1 cellular context compared by ENCODE assay signal in the genomic region with DNA sequence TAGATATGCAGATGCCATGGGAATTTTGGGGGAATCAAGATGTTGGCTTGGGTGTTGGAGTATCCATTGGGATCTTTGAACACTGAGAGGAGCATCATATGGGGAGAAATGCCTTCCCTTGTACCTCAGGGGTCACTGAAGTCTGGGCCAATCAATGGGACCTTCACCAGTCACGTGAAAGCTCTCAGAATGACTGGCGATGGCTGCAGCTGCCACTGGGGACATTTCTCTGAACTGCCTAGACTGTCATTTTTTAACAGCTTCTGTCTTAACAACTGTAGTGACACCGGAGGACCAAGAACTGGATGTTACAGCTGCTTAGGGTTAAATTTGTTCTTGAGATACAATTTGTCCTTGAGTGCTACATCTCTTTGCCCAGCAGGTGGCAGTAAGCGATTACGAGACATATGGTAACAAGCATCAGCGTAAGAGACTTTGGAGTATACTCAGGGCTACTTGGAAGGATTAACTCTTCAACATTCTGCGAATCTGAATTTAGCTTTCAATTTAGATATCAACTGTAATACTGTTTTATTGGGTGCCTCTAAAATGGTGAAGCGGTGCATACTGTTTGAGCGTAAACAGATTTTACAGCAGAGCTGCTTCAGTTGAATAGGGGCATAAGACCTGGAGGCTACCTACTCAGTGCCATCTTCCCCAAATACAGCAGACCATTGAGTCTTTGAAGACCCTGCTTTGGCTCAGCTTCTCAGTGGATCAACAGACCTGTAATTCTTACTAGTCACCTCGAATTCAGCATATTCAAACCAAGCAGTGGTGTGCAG.
A peak's percentile ranks its signal among the peaks of the same experiment; 100 is the strongest.
TF ChIP-seq lines count a peak whose summit lies in the region.

No MANE protein-coding gene starts in this region.

TF ChIP-seq in WTC11, 78 proteins besides CTCF, POLR2A, EP300 and RAD21 (continued from another document):
- no peak for TF ChIP-seq IRF1 (CRISPR knock-in tag; IDR thresholded peaks at IDR 0.05)
- TF ChIP-seq, protein P1, sequence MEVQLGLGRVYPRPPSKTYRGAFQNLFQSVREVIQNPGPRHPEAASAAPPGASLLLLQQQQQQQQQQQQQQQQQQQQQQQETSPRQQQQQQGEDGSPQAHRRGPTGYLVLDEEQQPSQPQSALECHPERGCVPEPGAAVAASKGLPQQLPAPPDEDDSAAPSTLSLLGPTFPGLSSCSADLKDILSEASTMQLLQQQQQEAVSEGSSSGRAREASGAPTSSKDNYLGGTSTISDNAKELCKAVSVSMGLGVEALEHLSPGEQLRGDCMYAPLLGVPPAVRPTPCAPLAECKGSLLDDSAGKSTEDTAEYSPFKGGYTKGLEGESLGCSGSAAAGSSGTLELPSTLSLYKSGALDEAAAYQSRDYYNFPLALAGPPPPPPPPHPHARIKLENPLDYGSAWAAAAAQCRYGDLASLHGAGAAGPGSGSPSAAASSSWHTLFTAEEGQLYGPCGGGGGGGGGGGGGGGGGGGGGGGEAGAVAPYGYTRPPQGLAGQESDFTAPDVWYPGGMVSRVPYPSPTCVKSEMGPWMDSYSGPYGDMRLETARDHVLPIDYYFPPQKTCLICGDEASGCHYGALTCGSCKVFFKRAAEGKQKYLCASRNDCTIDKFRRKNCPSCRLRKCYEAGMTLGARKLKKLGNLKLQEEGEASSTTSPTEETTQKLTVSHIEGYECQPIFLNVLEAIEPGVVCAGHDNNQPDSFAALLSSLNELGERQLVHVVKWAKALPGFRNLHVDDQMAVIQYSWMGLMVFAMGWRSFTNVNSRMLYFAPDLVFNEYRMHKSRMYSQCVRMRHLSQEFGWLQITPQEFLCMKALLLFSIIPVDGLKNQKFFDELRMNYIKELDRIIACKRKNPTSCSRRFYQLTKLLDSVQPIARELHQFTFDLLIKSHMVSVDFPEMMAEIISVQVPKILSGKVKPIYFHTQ (CRISPR knock-in tag; IDR thresholded peaks at IDR 0.05), result peak; percentile 91
- TF ChIP-seq NFATC4 (CRISPR knock-in tag; IDR thresholded peaks at IDR 0.05), result peak; percentile 48; the same call in 1 of the 2 replicates
- TF ChIP-seq ZBTB21 (CRISPR knock-in tag; IDR thresholded peaks at IDR 0.05; ENCODE audit: borderline replicate concordance), result no peak
- TF ChIP-seq ZNF263 (CRISPR knock-in tag; IDR thresholded peaks at IDR 0.05; ENCODE audit: low read depth), result no peak
- no peak for TF ChIP-seq GRHL2 (CRISPR knock-in tag; IDR thresholded peaks at IDR 0.05; ENCODE audit: insufficient replicate concordance, severe bottlenecking)
- TF ChIP-seq E2F4 (CRISPR knock-in tag; IDR thresholded peaks at IDR 0.05; ENCODE audit: borderline replicate concordance, low read depth), result no peak
- no peak for TF ChIP-seq ZBTB43 (CRISPR knock-in tag; IDR thresholded peaks at IDR 0.05)
- TF ChIP-seq PRDM15 (CRISPR knock-in tag; IDR thresholded peaks at IDR 0.05), result no peak
- no peak for TF ChIP-seq FOXP1 (CRISPR knock-in tag; IDR thresholded peaks at IDR 0.05; ENCODE audit: borderline replicate concordance)
- peak; percentile 72; the same call in 1 of the 2 replicates for TF ChIP-seq PRRX2 (CRISPR knock-in tag; IDR thresholded peaks at IDR 0.05)
- TF ChIP-seq SOX15 (CRISPR knock-in tag; IDR thresholded peaks at IDR 0.05), result no peak
- TF ChIP-seq ZNF121 (CRISPR knock-in tag; IDR thresholded peaks at IDR 0.05), result no peak
- TF ChIP-seq HMGXB4 (CRISPR knock-in tag; IDR thresholded peaks at IDR 0.05), result no peak
- TF ChIP-seq, protein P2, sequence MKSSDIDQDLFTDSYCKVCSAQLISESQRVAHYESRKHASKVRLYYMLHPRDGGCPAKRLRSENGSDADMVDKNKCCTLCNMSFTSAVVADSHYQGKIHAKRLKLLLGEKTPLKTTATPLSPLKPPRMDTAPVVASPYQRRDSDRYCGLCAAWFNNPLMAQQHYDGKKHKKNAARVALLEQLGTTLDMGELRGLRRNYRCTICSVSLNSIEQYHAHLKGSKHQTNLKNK (CRISPR knock-in tag; IDR thresholded peaks at IDR 0.05), result peak; percentile 81
- TF ChIP-seq, protein P3, sequence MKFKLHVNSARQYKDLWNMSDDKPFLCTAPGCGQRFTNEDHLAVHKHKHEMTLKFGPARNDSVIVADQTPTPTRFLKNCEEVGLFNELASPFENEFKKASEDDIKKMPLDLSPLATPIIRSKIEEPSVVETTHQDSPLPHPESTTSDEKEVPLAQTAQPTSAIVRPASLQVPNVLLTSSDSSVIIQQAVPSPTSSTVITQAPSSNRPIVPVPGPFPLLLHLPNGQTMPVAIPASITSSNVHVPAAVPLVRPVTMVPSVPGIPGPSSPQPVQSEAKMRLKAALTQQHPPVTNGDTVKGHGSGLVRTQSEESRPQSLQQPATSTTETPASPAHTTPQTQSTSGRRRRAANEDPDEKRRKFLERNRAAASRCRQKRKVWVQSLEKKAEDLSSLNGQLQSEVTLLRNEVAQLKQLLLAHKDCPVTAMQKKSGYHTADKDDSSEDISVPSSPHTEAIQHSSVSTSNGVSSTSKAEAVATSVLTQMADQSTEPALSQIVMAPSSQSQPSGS (CRISPR knock-in tag; IDR thresholded peaks at IDR 0.05; ENCODE audit: borderline replicate concordance, low read depth), result no peak
- TF ChIP-seq TEAD4 (CRISPR knock-in tag; IDR thresholded peaks at IDR 0.05), result no peak
- TF ChIP-seq GABPB1 (CRISPR knock-in tag; IDR thresholded peaks at IDR 0.05), result no peak
